Comparison of ENCODE assay signal across 14 cellular contexts in the genomic region with DNA sequence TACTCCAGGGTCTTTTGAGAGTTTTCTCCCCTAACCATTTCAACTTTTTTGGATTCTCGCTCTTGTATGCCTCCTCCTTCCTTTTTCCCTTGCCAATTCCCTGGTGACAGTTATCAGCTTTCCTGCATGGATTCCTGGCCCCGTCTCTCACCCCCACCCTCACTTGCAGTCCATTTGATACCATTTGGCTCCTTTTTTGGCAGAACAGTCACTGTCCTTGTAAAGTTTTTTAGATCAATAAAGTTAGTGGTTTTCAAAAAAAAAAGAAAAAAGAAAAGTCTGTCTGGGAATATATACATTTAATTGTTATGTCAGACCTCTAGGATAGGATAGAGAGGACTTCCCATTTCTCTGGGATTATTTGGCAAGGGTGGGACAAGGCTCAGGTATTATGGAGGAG. TPM values are rescaled to one million over a fixed set of nuclear protein-coding genes. Genes with fewer than 3 reads are reported as not detected.
DNase-seq lines count a peak whose midpoint lies in the region; ATAC-seq, FAIRE-seq and TF ChIP-seq lines count a peak whose summit lies in the region.
"Had no signal": no experiment of that assay in that cellular context is flagged by ENCODE, and none has a peak within 500 bp of the region (broad histone marks: within the 10 kb centered on the region; RNA-seq: fewer than 3 reads in every experiment).

No MANE protein-coding gene starts in this region.

- no peak overlapping the region for H3K4me3 ChIP-seq in A549
- H3K4me3 ChIP-seq in Peyer's patch = no peak overlapping the region
- peak overlapping the region in 1 of 2 donors; percentile 16 for H3K4me3 ChIP-seq in gastroesophageal sphincter
- H3K4me3 ChIP-seq in sigmoid colon = peak overlapping the region in 1 of 4 donors; percentile 21

- 84% methylated on average over 2 of the region's 2 CpGs for WGBS in A549 (ENCODE audit: missing lambda C conversion rate)
- WGBS in gastroesophageal sphincter (ENCODE audit: low coverage in 1 of 2), 2 donors = 33 to 50% methylated on average over 1 to 2 of the region's 2 CpGs
- WGBS in sigmoid colon, 2 donors = 83 to 84% methylated on average over 2 of the region's 2 CpGs

- H3K27ac ChIP-seq in A549 (peak overlapping the region; percentile 98 to 99), Peyer's patch (peak overlapping the region; percentile 38 to 86 (median 52)), gastroesophageal sphincter (peak overlapping the region; percentile 85 to 99 (median 94)), sigmoid colon (peak overlapping the region; percentile 98 to 100 (median 100))

- H3K9me3 ChIP-seq in A549 = no peaks in the 10 kb centered on the region
- H3K9me3 ChIP-seq in Peyer's patch = no peaks in the 10 kb centered on the region
- no peaks in the 10 kb centered on the region for H3K9me3 ChIP-seq in gastroesophageal sphincter
- no peaks in the 10 kb centered on the region for H3K9me3 ChIP-seq in sigmoid colon

- no peak for FAIRE-seq in A549 (lab: Jason Lieb, UNC)

- CTCF ChIA-PET in A549 (lab: Yijun Ruan, JAX) = interaction anchor here (0.9 to 38.0 kb wide), 11 partner anchors 7 to 170 kb away, joined by 3 to 480 read pairs (median 4); a partner anchor contains a TSS

- no peak for TF ChIP-seq RAD21 in A549 (conservative IDR thresholded peaks at IDR 0.05 in 1 of 2, IDR thresholded peaks at IDR 0.05 in 1 of 2)

- no peaks in the 10 kb centered on the region for H3K36me3 ChIP-seq in Peyer's patch
- H3K36me3 ChIP-seq in gastroesophageal sphincter = no peaks in the 10 kb centered on the region
- H3K36me3 ChIP-seq in sigmoid colon = no peaks in the 10 kb centered on the region

- no peak for DNase-seq in A549 (ENCODE audit: low read depth in 1 of 2, low spot score in 1 of 2)
- no peak for DNase-seq in Peyer's patch
- no peak for DNase-seq in sigmoid colon
- DNase-seq in AG08395 (ENCODE audit: low spot score) = no peak
- DNase-seq in NCI-H69 (lab: John Stamatoyannopoulos, UW) = no peak
- DNase-seq: activated T-cell treated with anti-CD3 and anti-CD28 coated beads for 4 hours, amygdala, HCEC 1CT, hippocampal formation, NCI-H1092, NCI-H774 had no signal

- TF ChIP-seq EP300 in A549 (IDR thresholded peaks at IDR 0.05) (no peak), gastroesophageal sphincter (IDR thresholded peaks at IDR 0.05) (no peak), sigmoid colon (IDR thresholded peaks at IDR 0.05) (no peak)

- TF ChIP-seq POLR2A in A549 (IDR thresholded peaks at IDR 0.05; ENCODE audit: low read length) = no peak
- no peak for TF ChIP-seq POLR2A in Peyer's patch (IDR thresholded peaks at IDR 0.05)
- no peak for TF ChIP-seq POLR2A in gastroesophageal sphincter (IDR thresholded peaks at IDR 0.05)
- no peak for TF ChIP-seq POLR2A in sigmoid colon (IDR thresholded peaks at IDR 0.05)

- ATAC-seq in A549 (no peak), gastroesophageal sphincter (no peak), HG03175 (IDR thresholded peaks at IDR 0.05; ENCODE audit: unreplicated experiment) (no peak), GM21367 (IDR thresholded peaks at IDR 0.05; ENCODE audit: unreplicated experiment) (no peak)

- H3K27me3 ChIP-seq in Peyer's patch (no peaks in the 10 kb centered on the region), gastroesophageal sphincter (no peaks in the 10 kb centered on the region), sigmoid colon (no peaks in the 10 kb centered on the region)

- peak overlapping the region; percentile 98 for H3K4me2 ChIP-seq in A549

- intact Hi-C loops in sigmoid colon (cut with DNase I) = no loop called here

- POLR2A ChIA-PET in A549 (lab: Yijun Ruan, JAX) = no interaction called here

- peaks cover 95% of the 10 kb centered on the region for H3K4me1 ChIP-seq in A549
- H3K4me1 ChIP-seq in Peyer's patch = peaks cover 0 to 46% (median 3%) of the 10 kb centered on the region in 4 donors
- peaks cover 21 to 100% (median 55%) of the 10 kb centered on the region in 3 donors for H3K4me1 ChIP-seq in gastroesophageal sphincter
- peaks cover 0 to 100% (median 99%) of the 10 kb centered on the region in 4 donors for H3K4me1 ChIP-seq in sigmoid colon

- TF ChIP-seq CTCF in A549 (IDR thresholded peaks at IDR 0.05) = no peak
- no peak for TF ChIP-seq CTCF in Peyer's patch (IDR thresholded peaks at IDR 0.05)
- no peak for TF ChIP-seq CTCF in gastroesophageal sphincter (IDR thresholded peaks at IDR 0.05)
- no peak for TF ChIP-seq CTCF in sigmoid colon (IDR thresholded peaks at IDR 0.05)

TF ChIP-seq in A549, 52 proteins besides CTCF, POLR2A, EP300 and RAD21:
- no peak for TF ChIP-seq MAFK (IDR thresholded peaks at IDR 0.05; ENCODE audit: partially characterized antibody)
- TF ChIP-seq CBX2 (IDR thresholded peaks at IDR 0.05; ENCODE audit: borderline replicate concordance, low read depth) = no peak
- no peak for TF ChIP-seq RARB (CRISPR knock-in tag; IDR thresholded peaks at IDR 0.05)
- no peak for TF ChIP-seq CEBPB (IDR thresholded peaks at IDR 0.05)
- TF ChIP-seq ZC3H11A (IDR thresholded peaks at IDR 0.05) = no peak
- no peak for TF ChIP-seq POLR2AphosphoS2 (conservative IDR thresholded peaks at IDR 0.05; ENCODE audit: low read length)
- TF ChIP-seq MAZ (IDR thresholded peaks at IDR 0.05; ENCODE audit: borderline replicate concordance, low read depth, low read length) = no peak
- TF ChIP-seq, protein P1, sequence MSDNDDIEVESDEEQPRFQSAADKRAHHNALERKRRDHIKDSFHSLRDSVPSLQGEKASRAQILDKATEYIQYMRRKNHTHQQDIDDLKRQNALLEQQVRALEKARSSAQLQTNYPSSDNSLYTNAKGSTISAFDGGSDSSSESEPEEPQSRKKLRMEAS (IDR thresholded peaks at IDR 0.05) = no peak
- TF ChIP-seq, protein P2, sequence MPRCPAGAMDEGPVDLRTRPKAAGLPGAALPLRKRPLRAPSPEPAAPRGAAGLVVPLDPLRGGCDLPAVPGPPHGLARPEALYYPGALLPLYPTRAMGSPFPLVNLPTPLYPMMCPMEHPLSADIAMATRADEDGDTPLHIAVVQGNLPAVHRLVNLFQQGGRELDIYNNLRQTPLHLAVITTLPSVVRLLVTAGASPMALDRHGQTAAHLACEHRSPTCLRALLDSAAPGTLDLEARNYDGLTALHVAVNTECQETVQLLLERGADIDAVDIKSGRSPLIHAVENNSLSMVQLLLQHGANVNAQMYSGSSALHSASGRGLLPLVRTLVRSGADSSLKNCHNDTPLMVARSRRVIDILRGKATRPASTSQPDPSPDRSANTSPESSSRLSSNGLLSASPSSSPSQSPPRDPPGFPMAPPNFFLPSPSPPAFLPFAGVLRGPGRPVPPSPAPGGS (IDR thresholded peaks at IDR 0.05) = no peak
- TF ChIP-seq RCOR1 (IDR thresholded peaks at IDR 0.05; ENCODE audit: low read depth, low read length) = no peak
- no peak for TF ChIP-seq JUN (IDR thresholded peaks at IDR 0.05)
- TF ChIP-seq, protein P3, sequence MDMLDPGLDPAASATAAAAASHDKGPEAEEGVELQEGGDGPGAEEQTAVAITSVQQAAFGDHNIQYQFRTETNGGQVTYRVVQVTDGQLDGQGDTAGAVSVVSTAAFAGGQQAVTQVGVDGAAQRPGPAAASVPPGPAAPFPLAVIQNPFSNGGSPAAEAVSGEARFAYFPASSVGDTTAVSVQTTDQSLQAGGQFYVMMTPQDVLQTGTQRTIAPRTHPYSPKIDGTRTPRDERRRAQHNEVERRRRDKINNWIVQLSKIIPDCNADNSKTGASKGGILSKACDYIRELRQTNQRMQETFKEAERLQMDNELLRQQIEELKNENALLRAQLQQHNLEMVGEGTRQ (IDR thresholded peaks at IDR 0.05) = no peak
- no peak for TF ChIP-seq ZFP36 (IDR thresholded peaks at IDR 0.05; ENCODE audit: borderline replicate concordance, partially characterized antibody)
- no peak for TF ChIP-seq ZNF302 (CRISPR knock-in tag; IDR thresholded peaks at IDR 0.05)
TF ChIP-seq in A549: peak in this region for 0.

RNA-seq across cellular contexts. Expression of a gene that starts 42.1 kb away (rescaled TPM):
- 207 and 208 TPM in 2 replicates for polyA plus RNA-seq in A549 (2011; rRNA removed)
- 265 and 286 TPM in 2 replicates for polyA plus RNA-seq in A549 (2012; cell fraction: cytosol; rRNA removed)
- polyA plus RNA-seq in A549 (2012; cell fraction: nucleus; rRNA removed) = 559 and 760 TPM in 2 replicates
- 245 to 269 TPM (median 252 TPM) in 3 replicates for polyA plus RNA-seq in A549 (2017; fragmentation: RNase III; extraction: RNeasy Plus Mini Kit Qiagen cat#74134 plus additional on column Dnase treatment)
- 580 and 586 TPM in 2 replicates for polyA minus RNA-seq in A549 (2011; rRNA and poly(A)+ RNA removed)
- total RNA-seq in Peyer's patch = 100 to 1,000 TPM in 1 of 4 donors, 10 to 100 TPM in 3; 40.3 to 585 (median 80.1) TPM
- 1,000 to 10,000 TPM in 2 of 4 donors, 100 to 1,000 TPM in 2; 776 to 1,910 (median 969) TPM for total RNA-seq in gastroesophageal sphincter
- 1,000 to 10,000 TPM in 1 of 4 donors, 100 to 1,000 TPM in 3; 372 to 1,069 (median 688) TPM for total RNA-seq in sigmoid colon
- 10 to 100 TPM; 20.1 to 98.1 (median 24.0) TPM for polyA plus RNA-seq in sigmoid colon
